ENCODE assay signal across 20 cellular contexts in the genomic region with DNA sequence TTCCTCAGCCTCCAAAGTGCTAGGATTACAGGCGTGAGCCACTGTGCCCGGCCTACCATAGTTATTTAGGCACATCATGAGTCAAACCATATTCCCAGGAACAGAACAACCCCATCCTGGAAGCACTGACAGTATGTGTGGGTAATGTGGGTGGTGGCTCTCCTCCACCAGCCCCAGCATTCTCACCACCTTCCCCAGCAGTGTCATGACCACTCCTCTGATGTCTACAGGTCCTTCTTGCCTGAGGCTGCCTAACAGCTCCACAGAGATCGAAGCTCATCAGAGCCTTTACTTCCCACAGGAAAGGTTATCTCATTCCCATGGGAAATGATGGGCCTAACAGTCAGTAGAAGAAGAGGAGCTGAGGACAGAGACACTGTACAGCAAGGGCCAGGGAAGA.
DNase-seq lines count a peak whose midpoint lies in the region; ATAC-seq, FAIRE-seq and TF ChIP-seq lines count a peak whose summit lies in the region.
"Had no signal": no experiment of that assay in that cellular context is flagged by ENCODE, and none has a peak within 500 bp of the region (broad histone marks: within the 10 kb centered on the region; RNA-seq: fewer than 3 reads in every experiment).

No MANE protein-coding gene starts in this region.

- TF ChIP-seq EP300 in HepG2 (IDR thresholded peaks at IDR 0.05; ENCODE audit: low read depth in 2 of 2, low read length in 2 of 2) (no peak), HepG2 (CRISPR knock-in tag; IDR thresholded peaks at IDR 0.05; ENCODE audit: borderline replicate concordance) (no peak)

- CTCF ChIA-PET in HepG2 (lab: Yijun Ruan, JAX; ENCODE audit: low intra/inter-chr PET ratio, low total read pairs), result no interaction called here
- CTCF ChIA-PET in activated CD4-positive, alpha-beta memory T cell treated with anti-CD3 and anti-CD28 coated beads, Interleukin-2, amount 10 ng/mL, durations not matched to agents 7 days and 5 days (lab: Charles Lee), result no interaction called here

- in situ Hi-C loops in HepG2 (cut with HindIII; ENCODE audit: extremely low pct_ligation_motif_present, low pct_unique_long_range_greater_than_20kb), result no loop called here

- no peaks in the 10 kb centered on the region for H3K27me3 ChIP-seq in HepG2 (ENCODE audit: control insufficient read depth in 1 of 2, insufficient read depth in 2 of 2, low read length in 2 of 2)
- H3K27me3 ChIP-seq in right lobe of liver, result no peaks in the 10 kb centered on the region
- H3K27me3 ChIP-seq in bronchial epithelial cell (ENCODE audit: control insufficient read depth, insufficient read depth, low read length), result no peaks in the 10 kb centered on the region
- no peaks in the 10 kb centered on the region for H3K27me3 ChIP-seq in mesenchymal stem cell (ENCODE audit: control insufficient read depth in 1 of 2, insufficient read depth in 1 of 2, low read length in 2 of 2)
- H3K27me3 ChIP-seq: MG63, Peyer's patch had no signal

- H3K36me3 ChIP-seq in HepG2 (replicated peaks in 1 of 2; ENCODE audit: control insufficient read depth in 1 of 2, insufficient read depth in 2 of 2, low read length in 2 of 2), result peaks cover 3 to 35% of the 10 kb centered on the region in 2 experiments
- H3K36me3 ChIP-seq in right lobe of liver, result no peaks in the 10 kb centered on the region
- H3K36me3 ChIP-seq in bronchial epithelial cell (ENCODE audit: control insufficient read depth, insufficient read depth, low read length), result no peaks in the 10 kb centered on the region
- H3K36me3 ChIP-seq in mesenchymal stem cell (ENCODE audit: control insufficient read depth in 1 of 2, insufficient read depth in 2 of 2, low read depth in 1 of 2, low read length in 2 of 2), result no peaks in the 10 kb centered on the region
- H3K36me3 ChIP-seq: MG63, Peyer's patch had no signal

- 100% methylated on average over 3 of the region's 3 CpGs for WGBS in HepG2 (ENCODE audit: low lambda C conversion rate)
- 44% methylated on average over 3 of the region's 3 CpGs for WGBS in right lobe of liver (ENCODE audit: insufficient coverage, low coverage, low lambda C conversion rate, missing lambda C conversion rate)
- no CpG with 5 or more reads among the region's 3 CpGs for WGBS in mesenchymal stem cell

- H3K27ac ChIP-seq in HepG2 (ENCODE audit: extremely low read length, insufficient read depth, low read length) (peak overlapping the region; percentile 77), right lobe of liver (no peak overlapping the region), mesenchymal stem cell (ENCODE audit: low read length, poor library complexity, severe bottlenecking) (no peak overlapping the region)
- H3K27ac ChIP-seq: Peyer's patch had no signal

- H3K4me1 Mint-ChIP-seq in activated CD4-positive, alpha-beta memory T cell treated with anti-CD3 and anti-CD28 coated beads, Interleukin-2, amount 10 ng/mL, durations not matched to agents 7 days and 5 days, result no peaks in the 10 kb centered on the region
- no peaks in the 10 kb centered on the region for H3K4me1 Mint-ChIP-seq in effector memory CD8-positive, alpha-beta T cell (ENCODE audit: low read depth in 2 of 2)

- H4K20me1 ChIP-seq in HepG2 (ENCODE audit: insufficient read depth, low read length), result peaks cover 32% of the 10 kb centered on the region

- H3K4me3 Mint-ChIP-seq in activated CD4-positive, alpha-beta memory T cell treated with anti-CD3 and anti-CD28 coated beads, Interleukin-2, amount 10 ng/mL, durations not matched to agents 7 days and 5 days, result no peak overlapping the region
- no peak overlapping the region for H3K4me3 Mint-ChIP-seq in effector memory CD8-positive, alpha-beta T cell

- ATAC-seq in HepG2 (peak; percentile 9; the same call in 1 of the 3 replicates), right lobe of liver (no peak)
- ATAC-seq in effector memory CD8-positive, alpha-beta T cell (replicated peaks), result no peak

- BruUV-seq in HepG2 (replicated peaks; lab: Mats Ljungman, UMichigan), result no TSS peak

- FAIRE-seq in HepG2 (lab: Jason Lieb, UNC) (no peak), bronchial epithelial cell (lab: Jason Lieb, UNC) (no peak)

- no peaks in the 10 kb centered on the region for H3K36me3 Mint-ChIP-seq in activated CD4-positive, alpha-beta memory T cell treated with anti-CD3 and anti-CD28 coated beads, Interleukin-2, amount 10 ng/mL, durations not matched to agents 7 days and 5 days (ENCODE audit: low read depth)
- H3K36me3 Mint-ChIP-seq in effector memory CD8-positive, alpha-beta T cell (ENCODE audit: insufficient read depth), result no peaks in the 10 kb centered on the region

- H3K4ac ChIP-seq in mesenchymal stem cell (ENCODE audit: low read depth in 1 of 2, low read length in 2 of 2), result no peak overlapping the region

- no peak for TF ChIP-seq RAD21 in HepG2 (CRISPR knock-in tag; IDR thresholded peaks at IDR 0.05)

- no peak overlapping the region for H3K4me2 ChIP-seq in HepG2 (ENCODE audit: low read depth, low read length)
- no peak overlapping the region for H3K4me2 ChIP-seq in mesenchymal stem cell (ENCODE audit: low read length, poor library complexity, severe bottlenecking)

- no peaks in the 10 kb centered on the region for H3K9me3 Mint-ChIP-seq in activated CD4-positive, alpha-beta memory T cell treated with anti-CD3 and anti-CD28 coated beads, Interleukin-2, amount 10 ng/mL, durations not matched to agents 7 days and 5 days
- no peaks in the 10 kb centered on the region for H3K9me3 Mint-ChIP-seq in effector memory CD8-positive, alpha-beta T cell

- POLR2A ChIA-PET in HepG2 (lab: Yijun Ruan, JAX), result no interaction called here
- POLR2A ChIA-PET in activated CD4-positive, alpha-beta memory T cell treated with anti-CD3 and anti-CD28 coated beads, Interleukin-2, amount 10 ng/mL, durations not matched to agents 7 days and 5 days (lab: Charles Lee), result no interaction called here

- no peak overlapping the region for H3K23ac ChIP-seq in mesenchymal stem cell (ENCODE audit: low read length in 2 of 2)

- H2BK120ac ChIP-seq in mesenchymal stem cell (ENCODE audit: low read depth, low read length), result no peak overlapping the region

- H3K79me2 ChIP-seq in HepG2 (ENCODE audit: insufficient read depth, low read length), result peaks cover 2% of the 10 kb centered on the region

- H3K18ac ChIP-seq in mesenchymal stem cell (ENCODE audit: low read depth in 1 of 2, low read length in 2 of 2), result no peak overlapping the region

- H3K4me3 ChIP-seq in HepG2 (replicated peaks in 1 of 3; ENCODE audit: insufficient read depth in 1 of 3, low read depth in 2 of 3, low read length in 3 of 3), result no peak overlapping the region
- no peak overlapping the region for H3K4me3 ChIP-seq in right lobe of liver
- H3K4me3 ChIP-seq in bronchial epithelial cell (ENCODE audit: low read depth, low read length), result no peak overlapping the region
- no peak overlapping the region for H3K4me3 ChIP-seq in mesenchymal stem cell (ENCODE audit: insufficient read depth in 1 of 2, low read depth in 1 of 2, low read length in 2 of 2)
- H3K4me3 ChIP-seq: MG63, Peyer's patch had no signal

- H3K79me1 ChIP-seq in mesenchymal stem cell (replicated peaks; ENCODE audit: low read length, poor library complexity, severe bottlenecking), result no peaks in the 10 kb centered on the region

- peak overlapping the region; percentile 49; the same call in 1 of the 2 replicates for H3K9ac ChIP-seq in HepG2 (ENCODE audit: insufficient read depth, low read depth, low read length)
- peak overlapping the region; percentile 77 for H3K9ac ChIP-seq in mesenchymal stem cell (ENCODE audit: low read length)

- no peak for DNase-seq in HepG2 (ENCODE audit: low spot score)
- no peak for DNase-seq in right lobe of liver
- peak; percentile 19 for DNase-seq in bronchial epithelial cell (ENCODE audit: low read depth)
- DNase-seq in mesenchymal stem cell, result no peak
- DNase-seq in activated CD4-positive, alpha-beta memory T cell treated with anti-CD3 and anti-CD28 coated beads, Interleukin-2, amount 10 ng/mL, durations not matched to agents 7 days and 5 days, result no peak
- no peak for DNase-seq in effector memory CD8-positive, alpha-beta T cell
- DNase-seq in NCI-H510A treated with DMSO at 0.1 percent for 48 hours (lab: John Stamatoyannopoulos, UW), result no peak
- no peak for DNase-seq in stimulated activated naive CD4-positive, alpha-beta T cell treated with Interleukin-2 at 50 U/mL for 16 hours (lab: John Stamatoyannopoulos, UW)
- DNase-seq: 8988T, C1 segment of cervical spinal cord, COR-L47, HCEC 1CT, KG1, MG63, NCI-H1092 treated with DMSO at 0.1 percent for 48 hours, NCI-H1694, NCI-H446, NCI-H774, Peyer's patch, SHP77 had no signal

- no peak overlapping the region for H4K8ac ChIP-seq in mesenchymal stem cell (ENCODE audit: low read length)

- no peak overlapping the region for H3K27ac Mint-ChIP-seq in activated CD4-positive, alpha-beta memory T cell treated with anti-CD3 and anti-CD28 coated beads, Interleukin-2, amount 10 ng/mL, durations not matched to agents 7 days and 5 days
- H3K27ac Mint-ChIP-seq in effector memory CD8-positive, alpha-beta T cell, result no peak overlapping the region

- H2AFZ ChIP-seq in HepG2 (ENCODE audit: low read length), result no peak overlapping the region
- no peak overlapping the region for H2AFZ ChIP-seq in mesenchymal stem cell (ENCODE audit: low read depth, low read length)

- intact Hi-C loops in HepG2 (cut with micrococcal nuclease; ENCODE audit: unreplicated experiment) (no loop called here), right lobe of liver (cut with DNase I) (no loop called here)

- no peak for TF ChIP-seq CTCF in HepG2 (CRISPR knock-in tag; IDR thresholded peaks at IDR 0.05)
- TF ChIP-seq CTCF in right lobe of liver (IDR thresholded peaks at IDR 0.05), result no peak
- TF ChIP-seq CTCF in bronchial epithelial cell (IDR thresholded peaks at IDR 0.05; ENCODE audit: insufficient read depth, low read length, severe bottlenecking), result no peak

- TF ChIP-seq POLR2A in HepG2 (IDR thresholded peaks at IDR 0.05; ENCODE audit: insufficient read depth in 1 of 2, low read depth in 2 of 2, low read length in 2 of 2) (no peak), right lobe of liver (IDR thresholded peaks at IDR 0.05) (no peak)

- H2BK15ac ChIP-seq in mesenchymal stem cell (ENCODE audit: low read depth, poor library complexity, severe bottlenecking), result no peak overlapping the region

- no peak overlapping the region for H3K14ac ChIP-seq in mesenchymal stem cell (ENCODE audit: low read length in 2 of 2)

- H3K9me3 ChIP-seq in HepG2 (ENCODE audit: low read length), result no peaks in the 10 kb centered on the region
- H3K9me3 ChIP-seq in right lobe of liver, result no peaks in the 10 kb centered on the region
- peaks cover 5% of the 10 kb centered on the region for H3K9me3 ChIP-seq in mesenchymal stem cell (ENCODE audit: control insufficient read depth, low read length)
- H3K9me3 ChIP-seq: MG63, Peyer's patch had no signal

- H2BK12ac ChIP-seq in mesenchymal stem cell (ENCODE audit: low read length in 2 of 2), result no peak overlapping the region

- H2BK5ac ChIP-seq in mesenchymal stem cell (ENCODE audit: low read depth, low read length, poor library complexity, severe bottlenecking), result no peak overlapping the region

- H4K91ac ChIP-seq in mesenchymal stem cell (ENCODE audit: low read length), result no peak overlapping the region

- peak overlapping the region; percentile 49 for H2AK5ac ChIP-seq in mesenchymal stem cell (ENCODE audit: low read length, severe bottlenecking)

- peaks cover 19% of the 10 kb centered on the region; the same call in 1 of the 2 replicates for H3K4me1 ChIP-seq in HepG2 (ENCODE audit: insufficient read depth, low read length)
- no peaks in the 10 kb centered on the region for H3K4me1 ChIP-seq in right lobe of liver
- no peaks in the 10 kb centered on the region for H3K4me1 ChIP-seq in mesenchymal stem cell (ENCODE audit: control insufficient read depth, insufficient read depth, low read depth, low read length)
- H3K4me1 ChIP-seq: Peyer's patch had no signal

- H3K27me3 Mint-ChIP-seq in activated CD4-positive, alpha-beta memory T cell treated with anti-CD3 and anti-CD28 coated beads, Interleukin-2, amount 10 ng/mL, durations not matched to agents 7 days and 5 days, result no peaks in the 10 kb centered on the region
- no peaks in the 10 kb centered on the region for H3K27me3 Mint-ChIP-seq in effector memory CD8-positive, alpha-beta T cell
